Comparison of ENCODE assay signal across 12 cellular contexts in the genomic region with DNA sequence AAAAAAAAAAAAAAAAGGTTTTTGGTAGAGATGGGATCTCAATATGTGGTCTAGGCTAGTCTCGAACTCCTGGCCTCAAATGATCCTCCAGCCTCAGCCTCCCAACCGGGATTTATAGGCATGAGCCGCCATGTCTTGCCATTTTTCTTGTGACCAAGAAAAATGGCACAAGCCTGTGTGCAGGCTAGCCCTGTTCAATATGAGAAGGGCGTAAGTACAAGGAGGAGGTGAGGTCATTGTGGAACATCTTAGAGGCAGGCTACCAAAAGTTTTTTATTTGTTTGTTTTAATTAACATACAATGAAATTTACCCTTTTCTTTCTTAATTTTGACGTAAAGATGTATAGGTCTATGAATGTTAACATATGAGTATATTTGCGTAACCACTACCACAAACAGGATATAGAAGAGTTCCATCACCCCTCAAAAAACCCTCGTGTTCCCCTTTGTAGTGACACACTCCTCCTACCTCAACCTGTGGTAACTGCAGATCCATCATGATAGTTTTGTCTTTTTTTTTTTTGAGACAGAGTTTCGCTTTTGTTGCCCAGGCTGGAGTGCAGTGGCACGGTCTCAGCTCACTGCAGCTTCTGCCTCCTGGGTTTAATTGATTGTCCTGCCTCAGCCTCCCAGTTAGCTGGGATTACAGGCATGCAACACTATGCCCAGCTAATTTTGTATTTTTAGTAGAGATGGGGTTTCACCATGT. TPM values are rescaled to one million over a fixed set of nuclear protein-coding genes. Genes with fewer than 3 reads are reported as not detected.
A peak's percentile ranks its signal among the peaks of the same experiment; 100 is the strongest.
DNase-seq lines count a peak whose midpoint lies in the region; ATAC-seq and TF ChIP-seq lines count a peak whose summit lies in the region.
"Had no signal": no experiment of that assay in that cellular context is flagged by ENCODE, and none has a peak within 500 bp of the region (broad histone marks: within the 10 kb centered on the region; RNA-seq: fewer than 3 reads in every experiment).

No MANE protein-coding gene starts in this region.

- WGBS in ovary, 3 donors = 86 to 89% (median 87%) methylated on average over 9 of the region's 9 CpGs

- no peaks in the 10 kb centered on the region for H3K9me3 ChIP-seq in upper lobe of right lung
- H3K9me3 ChIP-seq in ovary = no peaks in the 10 kb centered on the region

- no peaks in the 10 kb centered on the region for H3K27me3 ChIP-seq in HL-60 (ENCODE audit: insufficient read depth, poor library complexity, severe bottlenecking)
- no peaks in the 10 kb centered on the region for H3K27me3 ChIP-seq in upper lobe of right lung
- no peaks in the 10 kb centered on the region for H3K27me3 ChIP-seq in ovary

- peaks cover 50% of the 10 kb centered on the region for H3K4me1 Mint-ChIP-seq in activated T-helper 2 cell treated with anti-CD3 and anti-CD28 coated beads, Interferon-gamma antibody, Interleukin-2, Interleukin-4, amounts not matched to agents 10 μg/mL and 5 μg/mL and 100 μg/mL, durations not matched to agents 14 hours and 24 hours and 36 hours (ENCODE audit: low read depth)
- no peaks in the 10 kb centered on the region for H3K4me1 Mint-ChIP-seq in natural killer cell

- peaks cover 4% of the 10 kb centered on the region for H3K36me3 Mint-ChIP-seq in activated T-helper 2 cell treated with anti-CD3 and anti-CD28 coated beads, Interferon-gamma antibody, Interleukin-2, Interleukin-4, amounts not matched to agents 10 μg/mL and 5 μg/mL and 100 μg/mL, durations not matched to agents 14 hours and 24 hours and 36 hours (ENCODE audit: low read depth)
- H3K36me3 Mint-ChIP-seq in natural killer cell = no peaks in the 10 kb centered on the region

- peak overlapping the region; percentile 96 for H3K27ac Mint-ChIP-seq in activated T-helper 2 cell treated with anti-CD3 and anti-CD28 coated beads, Interferon-gamma antibody, Interleukin-2, Interleukin-4, amounts not matched to agents 10 μg/mL and 5 μg/mL and 100 μg/mL, durations not matched to agents 14 hours and 24 hours and 36 hours
- no peak overlapping the region for H3K27ac Mint-ChIP-seq in natural killer cell

- no peaks in the 10 kb centered on the region for H3K27me3 Mint-ChIP-seq in activated T-helper 2 cell treated with anti-CD3 and anti-CD28 coated beads, Interferon-gamma antibody, Interleukin-2, Interleukin-4, amounts not matched to agents 10 μg/mL and 5 μg/mL and 100 μg/mL, durations not matched to agents 14 hours and 24 hours and 36 hours (ENCODE audit: low read depth)
- no peaks in the 10 kb centered on the region for H3K27me3 Mint-ChIP-seq in natural killer cell (ENCODE audit: low read depth in 2 of 2)

- H3K9me3 Mint-ChIP-seq in activated T-helper 2 cell treated with anti-CD3 and anti-CD28 coated beads, Interferon-gamma antibody, Interleukin-2, Interleukin-4, amounts not matched to agents 10 μg/mL and 5 μg/mL and 100 μg/mL, durations not matched to agents 14 hours and 24 hours and 36 hours = peaks cover 9% of the 10 kb centered on the region
- no peaks in the 10 kb centered on the region for H3K9me3 Mint-ChIP-seq in natural killer cell

- no peak for TF ChIP-seq CTCF in HL-60 (IDR thresholded peaks at IDR 0.05; ENCODE audit: insufficient read depth, low read length)
- no peak for TF ChIP-seq CTCF in natural killer cell (IDR thresholded peaks at IDR 0.05)
- no peak for TF ChIP-seq CTCF in upper lobe of right lung (IDR thresholded peaks at IDR 0.05)
- no peak for TF ChIP-seq CTCF in ovary (IDR thresholded peaks at IDR 0.05)

- H3K4me3 ChIP-seq in HL-60 (replicated peaks; ENCODE audit: insufficient read depth, low read length) = no peak overlapping the region
- H3K4me3 ChIP-seq in upper lobe of right lung = no peak overlapping the region
- no peak overlapping the region for H3K4me3 ChIP-seq in ovary
- H3K4me3 ChIP-seq: smooth muscle cell had no signal

- DNase-seq in HL-60 (ENCODE audit: low read depth in 1 of 2, low spot score in 1 of 2) (peak; percentile 61 to 76), SKM-1 (lab: John Stamatoyannopoulos, UW; ENCODE audit: unreplicated experiment) (peak; percentile 76), natural killer cell (no peak), upper lobe of right lung (no peak), ovary (no peak)
- DNase-seq in activated T-helper 2 cell treated with anti-CD3 and anti-CD28 coated beads, Interferon-gamma antibody, Interleukin-2, Interleukin-4, amounts not matched to agents 10 μg/mL and 5 μg/mL and 100 μg/mL, durations not matched to agents 14 hours and 24 hours and 36 hours (ENCODE audit: low spot score) = peak; percentile 46
- DNase-seq: activated CD4-positive, CD25-positive, alpha-beta regulatory T cell treated with anti-CD3 and anti-CD28 coated beads, Interleukin-2, amount 50 U/mL, for 72 hours; glutamatergic neuron had no signal

- intact Hi-C loops in activated T-helper 2 cell treated with anti-CD3 and anti-CD28 coated beads, Interferon-gamma antibody, Interleukin-2, Interleukin-4, amounts not matched to agents 10 μg/mL and 5 μg/mL and 100 μg/mL, durations not matched to agents 14 hours and 24 hours and 36 hours (cut with micrococcal nuclease) = loop anchor here (1.0 to 2.0 kb wide), 3 partner anchors 17 to 84 kb away; no protein-coding TSS in a partner anchor
- intact Hi-C loops in natural killer cell (cut with micrococcal nuclease) (no loop called here), upper lobe of right lung (cut with DNase I) (no loop called here), ovary (cut with DNase I) (no loop called here)

- H3K27ac ChIP-seq in HL-60 (replicated peaks) (peak overlapping the region; percentile 48), upper lobe of right lung (no peak overlapping the region), ovary (no peak overlapping the region)
- H3K27ac ChIP-seq: C4-2B had no signal

- H3K36me3 ChIP-seq in upper lobe of right lung = no peaks in the 10 kb centered on the region
- no peaks in the 10 kb centered on the region for H3K36me3 ChIP-seq in ovary

- peak; percentile 91 to 94 (median 91) for ATAC-seq in natural killer cell
- no peak for ATAC-seq in upper lobe of right lung
- no peak for ATAC-seq in HG02678 (IDR thresholded peaks at IDR 0.05; ENCODE audit: unreplicated experiment)
- ATAC-seq in GM19467 (IDR thresholded peaks at IDR 0.05; ENCODE audit: unreplicated experiment) = no peak

- no peaks in the 10 kb centered on the region for H3K4me1 ChIP-seq in upper lobe of right lung
- no peaks in the 10 kb centered on the region for H3K4me1 ChIP-seq in ovary (ENCODE audit: insufficient read depth)

- no peak for TF ChIP-seq POLR2A in ovary (IDR thresholded peaks at IDR 0.05)

- no peak overlapping the region for H3K4me3 Mint-ChIP-seq in activated T-helper 2 cell treated with anti-CD3 and anti-CD28 coated beads, Interferon-gamma antibody, Interleukin-2, Interleukin-4, amounts not matched to agents 10 μg/mL and 5 μg/mL and 100 μg/mL, durations not matched to agents 14 hours and 24 hours and 36 hours (ENCODE audit: low read depth)
- H3K4me3 Mint-ChIP-seq in natural killer cell = no peak overlapping the region

- no peak for TF ChIP-seq EP300 in ovary (IDR thresholded peaks at IDR 0.05)

RNA-seq across cellular contexts. Expression of a gene that starts 28.3 kb away (rescaled TPM):
- 40.6 and 42.2 TPM in 2 replicates for total RNA-seq in activated T-helper 2 cell treated with anti-CD3 and anti-CD28 coated beads, Interferon-gamma antibody, Interleukin-2, Interleukin-4, amounts not matched to agents 10 μg/mL and 5 μg/mL and 100 μg/mL, durations not matched to agents 14 hours and 24 hours and 36 hours
- total RNA-seq in natural killer cell (10 to 100 TPM; 10.2 to 14.3 (median 13.2) TPM), upper lobe of right lung (29.0 TPM), ovary (10 to 100 TPM; 13.8 to 28.5 (median 23.7) TPM)
- 10 to 100 TPM; 10.6 to 29.8 TPM for polyA plus RNA-seq in ovary

RNA-seq across cellular contexts. Expression of a gene that starts 41.5 kb away (rescaled TPM):
- total RNA-seq in activated T-helper 2 cell treated with anti-CD3 and anti-CD28 coated beads, Interferon-gamma antibody, Interleukin-2, Interleukin-4, amounts not matched to agents 10 μg/mL and 5 μg/mL and 100 μg/mL, durations not matched to agents 14 hours and 24 hours and 36 hours = 67.4 and 68.8 TPM in 2 replicates
- total RNA-seq in natural killer cell (10 to 100 TPM in 2 of 3 donors, 1 to 10 TPM in 1; 9.7 to 14.5 (median 13.2) TPM), upper lobe of right lung (31.5 TPM), ovary (10 to 100 TPM; 18.0 to 47.7 (median 32.3) TPM)
- 10 to 100 TPM; 19.2 to 48.4 TPM for polyA plus RNA-seq in ovary

RNA-seq across cellular contexts. Expression of a gene that starts 41.6 kb away (rescaled TPM):
- 125 and 126 TPM in 2 replicates for total RNA-seq in activated T-helper 2 cell treated with anti-CD3 and anti-CD28 coated beads, Interferon-gamma antibody, Interleukin-2, Interleukin-4, amounts not matched to agents 10 μg/mL and 5 μg/mL and 100 μg/mL, durations not matched to agents 14 hours and 24 hours and 36 hours
- total RNA-seq in natural killer cell (10 to 100 TPM; 13.5 to 16.6 (median 15.1) TPM), upper lobe of right lung (15.9 TPM), ovary (10 to 100 TPM in 6 of 7 donors, 1 to 10 TPM in 1; 6.6 to 21.8 (median 15.9) TPM)
- 10 to 100 TPM in 1 of 2 donors, 1 to 10 TPM in 1; 5.4 to 11.4 TPM for polyA plus RNA-seq in ovary

Comparison
In these comparisons a context has a peak if more than half of its experiments do, and no peak if none do; other contexts are left out.
1. DNase-seq: peak in HL-60 (2 of 2), SKM-1 (single experiment) and activated T-helper 2 cell treated with anti-CD3 and anti-CD28 coated beads, Interferon-gamma antibody, Interleukin-2, Interleukin-4, amounts not matched to agents 10 μg/mL and 5 μg/mL and 100 μg/mL, durations not matched to agents 14 hours and 24 hours and 36 hours (single experiment); none in natural killer cell (single experiment), upper lobe of right lung (single experiment) and ovary (0 of 5).
2. ATAC-seq: peak in natural killer cell (3 of 3); none in upper lobe of right lung (single experiment), HG02678 (single experiment) and GM19467 (single experiment).